In the genomic region with DNA sequence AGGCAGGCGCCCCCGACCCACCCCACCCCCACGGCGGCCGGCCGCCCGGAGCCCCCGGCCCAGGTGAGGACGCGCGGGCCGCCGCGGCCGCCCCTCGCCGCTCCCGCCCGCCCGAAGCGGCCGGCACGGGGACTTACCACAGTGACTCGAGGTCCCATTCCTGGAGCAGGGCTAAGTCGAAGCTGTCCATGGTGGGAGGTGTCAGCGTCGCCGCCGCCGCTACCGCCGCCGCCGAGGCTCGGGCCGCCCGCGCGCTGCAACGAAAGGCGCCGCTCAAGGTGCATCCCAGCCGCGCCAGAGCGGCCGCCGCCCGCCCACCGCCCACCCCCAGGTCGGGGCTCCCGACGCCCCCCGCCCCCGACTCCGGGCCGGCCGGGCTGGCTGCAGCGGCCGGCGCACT, we compare ENCODE assay signal across 7 cellular contexts. TPM values are rescaled to one million over a fixed set of nuclear protein-coding genes. Genes with fewer than 3 reads are reported as not detected.
DNase-seq lines count a peak whose midpoint lies in the region; ATAC-seq and TF ChIP-seq lines count a peak whose summit lies in the region.
"Not testable (repeated sequence)": the region's sequence is repeated elsewhere in the genome, so short reads cannot be mapped to it uniquely, and the experiment has no call there.

No MANE protein-coding gene starts in this region.

- H3K4me3 Mint-ChIP-seq in activated T-cell treated with anti-CD3 and anti-CD28 coated beads, Interleukin-2, amount 50 U/mL, for 4 hours; natural killer cell treated with Interleukin-12 subunit alpha and Interleukin-12 subunit beta and Interleukin-15 and Interleukin-18, amount 100 ng/mL, for 72 hours; stimulated activated memory B cell treated with anti-CD40 and anti-IgM and Interleukin-4, amounts not matched to agents 10 μg/mL and 1 μg/mL and 100 μg/mL, for 72 hours: not testable (repeated sequence)

- H3K27me3 ChIP-seq in OCI-LY3 (ENCODE audit: low read depth, low read length) = not testable (repeated sequence)
- peaks cover 64% of the 10 kb centered on the region for H3K27me3 ChIP-seq in ectodermal cell (ENCODE audit: control insufficient read depth, insufficient read depth, low read length, poor library complexity, severe bottlenecking)
- peaks cover 17% of the 10 kb centered on the region for H3K27me3 ChIP-seq in iPS DF 6.9 (ENCODE audit: control insufficient read depth, insufficient read depth, low read length)

- H3K4me1 ChIP-seq in OCI-LY3 (ENCODE audit: low read length) (peaks cover 34% of the 10 kb centered on the region), ectodermal cell (ENCODE audit: control insufficient read depth, insufficient read depth, low read length) (peaks cover 12% of the 10 kb centered on the region)
- H3K4me1 ChIP-seq in iPS DF 6.9 (ENCODE audit: control insufficient read depth, insufficient read depth, low read length) = not testable (repeated sequence)

- not testable (repeated sequence) for H3K9me3 Mint-ChIP-seq in activated T-cell treated with anti-CD3 and anti-CD28 coated beads, Interleukin-2, amount 50 U/mL, for 4 hours; natural killer cell treated with Interleukin-12 subunit alpha and Interleukin-12 subunit beta and Interleukin-15 and Interleukin-18, amount 100 ng/mL, for 72 hours; stimulated activated memory B cell treated with anti-CD40 and anti-IgM and Interleukin-4, amounts not matched to agents 10 μg/mL and 1 μg/mL and 100 μg/mL, for 72 hours

- 0 out of 2 replicates have a peak overlapping the region, but pooled peaks have one; percentile 77 for H3K27ac ChIP-seq in OCI-LY3 (ENCODE audit: low read length)
- not testable (repeated sequence) for H3K27ac ChIP-seq in ectodermal cell (ENCODE audit: insufficient read depth, low read depth, low read length, poor library complexity, severe bottlenecking); iPS DF 6.9 (ENCODE audit: low read length)

- H3K36me3 ChIP-seq in OCI-LY3 (replicated peaks; ENCODE audit: low read depth, low read length); ectodermal cell (ENCODE audit: control insufficient read depth, insufficient read depth, low read length); iPS DF 6.9 (ENCODE audit: control insufficient read depth, insufficient read depth, low read length): not testable (repeated sequence)

- not testable (repeated sequence) for H3K4me3 ChIP-seq in OCI-LY3 (ENCODE audit: low read length)
- peak overlapping the region; percentile 13 for H3K4me3 ChIP-seq in ectodermal cell (ENCODE audit: insufficient read depth, low read depth, low read length)
- H3K4me3 ChIP-seq in iPS DF 6.9 (ENCODE audit: low read length) = peak overlapping the region; percentile 38; the same call in 1 of the 2 replicates

- WGBS in ectodermal cell, 2 experiments = 0% methylated on average over 20 to 25 of the region's 60 CpGs
- no CpG with 5 or more reads among the region's 60 CpGs for WGBS in iPS DF 6.9 (ENCODE audit: insufficient coverage, insufficient read length)

- peaks cover 19% of the 10 kb centered on the region for H3K27me3 Mint-ChIP-seq in activated T-cell treated with anti-CD3 and anti-CD28 coated beads, Interleukin-2, amount 50 U/mL, for 4 hours (ENCODE audit: low read depth)
- H3K27me3 Mint-ChIP-seq in natural killer cell treated with Interleukin-12 subunit alpha and Interleukin-12 subunit beta and Interleukin-15 and Interleukin-18, amount 100 ng/mL, for 72 hours = peaks cover 21 to 23% of the 10 kb centered on the region in 2 donors
- not testable (repeated sequence) for H3K27me3 Mint-ChIP-seq in stimulated activated memory B cell treated with anti-CD40 and anti-IgM and Interleukin-4, amounts not matched to agents 10 μg/mL and 1 μg/mL and 100 μg/mL, for 72 hours

- DNase-seq in EL = peak; percentile 16
- not testable (repeated sequence) for DNase-seq in activated T-cell treated with anti-CD3 and anti-CD28 coated beads, Interleukin-2, amount 50 U/mL, for 4 hours; iPS DF 6.9 (ENCODE audit: low read depth, low spot score); natural killer cell treated with Interleukin-12 subunit alpha and Interleukin-12 subunit beta and Interleukin-15 and Interleukin-18, amount 100 ng/mL, for 72 hours (ENCODE audit: low spot score)

- H2AFZ ChIP-seq in OCI-LY3 (ENCODE audit: low read depth, low read length) = not testable (repeated sequence)

- peaks cover 11% of the 10 kb centered on the region for H3K4me1 Mint-ChIP-seq in activated T-cell treated with anti-CD3 and anti-CD28 coated beads, Interleukin-2, amount 50 U/mL, for 4 hours (ENCODE audit: low read depth)
- H3K4me1 Mint-ChIP-seq in natural killer cell treated with Interleukin-12 subunit alpha and Interleukin-12 subunit beta and Interleukin-15 and Interleukin-18, amount 100 ng/mL, for 72 hours (ENCODE audit: low read depth in 2 of 2) = not testable (repeated sequence)
- peaks cover 41% of the 10 kb centered on the region for H3K4me1 Mint-ChIP-seq in stimulated activated memory B cell treated with anti-CD40 and anti-IgM and Interleukin-4, amounts not matched to agents 10 μg/mL and 1 μg/mL and 100 μg/mL, for 72 hours

- not testable (repeated sequence) for H3K36me3 Mint-ChIP-seq in activated T-cell treated with anti-CD3 and anti-CD28 coated beads, Interleukin-2, amount 50 U/mL, for 4 hours (ENCODE audit: insufficient read depth); natural killer cell treated with Interleukin-12 subunit alpha and Interleukin-12 subunit beta and Interleukin-15 and Interleukin-18, amount 100 ng/mL, for 72 hours
- H3K36me3 Mint-ChIP-seq in stimulated activated memory B cell treated with anti-CD40 and anti-IgM and Interleukin-4, amounts not matched to agents 10 μg/mL and 1 μg/mL and 100 μg/mL, for 72 hours = peaks cover 12% of the 10 kb centered on the region

- peak; percentile 44 to 51 for ATAC-seq in activated T-cell treated with anti-CD3 and anti-CD28 coated beads, Interleukin-2, amount 50 U/mL, for 4 hours
- peak; percentile 39 to 60 for ATAC-seq in natural killer cell treated with Interleukin-12 subunit alpha and Interleukin-12 subunit beta and Interleukin-15 and Interleukin-18, amount 100 ng/mL, for 72 hours
- ATAC-seq in stimulated activated memory B cell treated with anti-CD40 and anti-IgM and Interleukin-4, amounts not matched to agents 10 μg/mL and 1 μg/mL and 100 μg/mL, for 72 hours = peak; percentile 66

- not testable (repeated sequence) for H3K9me3 ChIP-seq in OCI-LY3 (ENCODE audit: insufficient read depth, low read length); ectodermal cell (ENCODE audit: control insufficient read depth, low read length); iPS DF 6.9 (ENCODE audit: control insufficient read depth, insufficient read depth, low read length)

- peaks cover 17% of the 10 kb centered on the region; the same call in 1 of the 2 replicates for H4K20me1 ChIP-seq in OCI-LY3 (ENCODE audit: insufficient read depth, low read length)

- peaks cover 28% of the 10 kb centered on the region for H3K79me2 ChIP-seq in OCI-LY3 (ENCODE audit: low read length)

- not testable (repeated sequence) for H3K27ac Mint-ChIP-seq in natural killer cell treated with Interleukin-12 subunit alpha and Interleukin-12 subunit beta and Interleukin-15 and Interleukin-18, amount 100 ng/mL, for 72 hours; stimulated activated memory B cell treated with anti-CD40 and anti-IgM and Interleukin-4, amounts not matched to agents 10 μg/mL and 1 μg/mL and 100 μg/mL, for 72 hours

- H3K9ac ChIP-seq in OCI-LY3 (ENCODE audit: low read length) = not testable (repeated sequence)

- H3K4me2 ChIP-seq in OCI-LY3 (ENCODE audit: low read length) = not testable (repeated sequence)

- not testable (repeated sequence) for TF ChIP-seq CTCF in OCI-LY3 (IDR thresholded peaks at IDR 0.05; ENCODE audit: low read depth, low read length)

RNA-seq across cellular contexts. Expression of gene AFF3, which starts 38.1 kb away (rescaled TPM):
- 1 to 10 TPM; 2.1 to 2.6 (median 2.2) TPM for total RNA-seq in activated T-cell treated with anti-CD3 and anti-CD28 coated beads, Interleukin-2, amount 50 U/mL, for 4 hours
- polyA plus RNA-seq in ectodermal cell (2013, experiment 1 of 4) = 5.2 TPM
- 5.3 TPM for polyA plus RNA-seq in ectodermal cell (2013, experiment 2 of 4)
- polyA plus RNA-seq in ectodermal cell (2013, experiment 3 of 4) = 6.1 TPM
- polyA plus RNA-seq in ectodermal cell (2013, experiment 4 of 4) = 9.7 TPM
- total RNA-seq in natural killer cell treated with Interleukin-12 subunit alpha and Interleukin-12 subunit beta and Interleukin-15 and Interleukin-18, amount 100 ng/mL, for 72 hours = 1 to 10 TPM in 1 of 2 donors, not detected in 1; 1.5 TPM
